Comparison of ENCODE assay signal across 1 cellular context in the genomic region with DNA sequence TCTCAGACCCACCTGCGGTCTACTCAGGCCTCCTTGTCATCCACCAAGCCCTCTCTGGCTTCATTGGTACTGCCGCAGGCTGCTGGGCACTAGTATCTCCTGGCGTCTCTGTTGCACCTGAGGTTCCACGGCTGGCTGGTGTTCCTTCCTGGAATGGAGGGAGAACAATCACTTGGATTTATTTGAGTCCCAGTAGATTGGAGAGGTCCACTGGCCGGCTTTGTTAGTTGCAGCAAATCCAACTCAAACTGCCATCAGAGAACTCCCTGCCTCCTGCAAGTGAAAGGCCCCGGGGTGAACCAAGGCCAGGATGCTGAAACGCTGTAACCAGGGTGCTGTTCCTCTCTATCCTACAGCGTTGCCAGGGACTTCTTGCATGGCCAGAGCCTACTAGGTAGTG.
TF ChIP-seq lines count a peak whose summit lies in the region.

No MANE protein-coding gene starts in this region.

TF ChIP-seq in WTC11, 78 proteins besides CTCF, POLR2A, EP300 and RAD21 (continued from another document):
- TF ChIP-seq, protein P1, sequence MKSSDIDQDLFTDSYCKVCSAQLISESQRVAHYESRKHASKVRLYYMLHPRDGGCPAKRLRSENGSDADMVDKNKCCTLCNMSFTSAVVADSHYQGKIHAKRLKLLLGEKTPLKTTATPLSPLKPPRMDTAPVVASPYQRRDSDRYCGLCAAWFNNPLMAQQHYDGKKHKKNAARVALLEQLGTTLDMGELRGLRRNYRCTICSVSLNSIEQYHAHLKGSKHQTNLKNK (CRISPR knock-in tag; IDR thresholded peaks at IDR 0.05), result no peak
- TF ChIP-seq FOXK1 (CRISPR knock-in tag; IDR thresholded peaks at IDR 0.05), result no peak
- TF ChIP-seq CREM (CRISPR knock-in tag; IDR thresholded peaks at IDR 0.05), result no peak
- TF ChIP-seq NR2C2 (CRISPR knock-in tag; IDR thresholded peaks at IDR 0.05), result no peak
- TF ChIP-seq, protein P2, sequence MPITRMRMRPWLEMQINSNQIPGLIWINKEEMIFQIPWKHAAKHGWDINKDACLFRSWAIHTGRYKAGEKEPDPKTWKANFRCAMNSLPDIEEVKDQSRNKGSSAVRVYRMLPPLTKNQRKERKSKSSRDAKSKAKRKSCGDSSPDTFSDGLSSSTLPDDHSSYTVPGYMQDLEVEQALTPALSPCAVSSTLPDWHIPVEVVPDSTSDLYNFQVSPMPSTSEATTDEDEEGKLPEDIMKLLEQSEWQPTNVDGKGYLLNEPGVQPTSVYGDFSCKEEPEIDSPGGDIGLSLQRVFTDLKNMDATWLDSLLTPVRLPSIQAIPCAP (CRISPR knock-in tag; IDR thresholded peaks at IDR 0.05), result no peak
